8 cellular contexts compared by ENCODE assay signal in the genomic region with DNA sequence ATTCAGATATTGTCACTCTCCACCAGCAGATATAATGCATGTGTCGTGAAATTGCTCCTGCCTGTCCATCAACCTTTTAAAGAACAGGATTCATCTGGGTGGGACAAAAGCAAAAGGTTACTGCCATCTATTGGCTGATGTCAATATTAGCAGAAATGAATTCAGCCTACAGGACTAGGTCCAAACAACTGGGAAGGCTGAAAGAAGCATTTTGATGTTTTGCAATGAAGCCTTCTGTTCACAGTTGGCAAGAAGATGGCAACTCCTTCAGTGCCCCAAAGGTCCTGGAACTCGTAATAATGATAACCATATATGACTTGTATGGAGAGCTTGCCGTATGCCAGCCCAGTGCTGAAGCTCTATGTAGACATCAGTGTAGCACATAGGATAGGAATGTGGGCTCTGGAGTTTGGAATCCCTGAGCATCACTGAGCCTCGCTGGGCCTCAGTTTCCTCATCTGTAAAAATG. TPM values are rescaled to one million over a fixed set of nuclear protein-coding genes. Genes with fewer than 3 reads are reported as not detected.
DNase-seq lines count a peak whose midpoint lies in the region; ATAC-seq and TF ChIP-seq lines count a peak whose summit lies in the region.

No MANE protein-coding gene starts in this region.

- H3K4me1 ChIP-seq in Karpas-422 (ENCODE audit: low read length) (no peaks in the 10 kb centered on the region), ovary (ENCODE audit: insufficient read depth) (no peaks in the 10 kb centered on the region)

- no peak overlapping the region for H3K4me2 ChIP-seq in Karpas-422 (ENCODE audit: low read depth, low read length, poor library complexity, severe bottlenecking)

- H3K27ac ChIP-seq in Karpas-422 (ENCODE audit: low read length) (no peak overlapping the region), ovary (no peak overlapping the region)

- H3K79me2 ChIP-seq in Karpas-422 (ENCODE audit: low read length), result no peaks in the 10 kb centered on the region

- DNase-seq in COLO829 (ENCODE audit: low spot score), result peak; percentile 84
- DNase-seq in Karpas-422, result peak; percentile 62
- DNase-seq in fibroblast of peridontal ligament (ENCODE audit: extremely low read depth), result peak; percentile 82
- DNase-seq in ovary, result no peak
- no peak for DNase-seq in stimulated activated CD4-positive, alpha-beta T cell treated with anti-CD3 and anti-CD28 coated beads, Interleukin-4, amount 100 ng/mL, for 24 hours
- DNase-seq in stimulated activated CD4-positive, alpha-beta T cell treated with anti-CD3 and anti-CD28 coated beads, Interleukin-4, amount 100 ng/mL, for 4 hours, result no peak

- peak; percentile 40 for ATAC-seq in GM19351 (IDR thresholded peaks at IDR 0.05; ENCODE audit: unreplicated experiment)
- ATAC-seq in SK-N-SH treated with all-trans-retinoic acid at 6 μM for 48 hours, result peak; percentile 92

- H3K9me3 ChIP-seq in Karpas-422 (ENCODE audit: low read length) (no peaks in the 10 kb centered on the region), ovary (no peaks in the 10 kb centered on the region)

- TF ChIP-seq CTCF in ovary (IDR thresholded peaks at IDR 0.05), result peak in 2 of 3 donors; percentile 21 to 37

- H3K36me3 ChIP-seq in Karpas-422 (ENCODE audit: insufficient read depth, low read length) (no peaks in the 10 kb centered on the region), ovary (no peaks in the 10 kb centered on the region)

- intact Hi-C loops in ovary (cut with DNase I), result no loop called here

- no peaks in the 10 kb centered on the region for H3K9me2 ChIP-seq in Karpas-422 (replicated peaks; ENCODE audit: insufficient read depth, low read length)

- H3K27me3 ChIP-seq in Karpas-422 (ENCODE audit: low read length) (no peaks in the 10 kb centered on the region), ovary (no peaks in the 10 kb centered on the region)

- H2AFZ ChIP-seq in Karpas-422 (ENCODE audit: low read length), result no peak overlapping the region

- H3K4me3 ChIP-seq in Karpas-422 (ENCODE audit: low read length) (no peak overlapping the region), ovary (no peak overlapping the region)

- TF ChIP-seq EP300 in ovary (IDR thresholded peaks at IDR 0.05), result no peak

- H4K20me1 ChIP-seq in Karpas-422 (ENCODE audit: insufficient read depth, low read depth, low read length), result no peaks in the 10 kb centered on the region

- WGBS in ovary, 3 donors, result 20 to 28% (median 27%) methylated on average over 4 of the region's 4 CpGs

- H3K9ac ChIP-seq in Karpas-422 (ENCODE audit: low read length), result no peak overlapping the region

- TF ChIP-seq POLR2A in ovary (IDR thresholded peaks at IDR 0.05), result no peak

TF ChIP-seq in SK-N-SH treated with all-trans-retinoic acid at 6 μM for 48 hours, 23 proteins besides CTCF, POLR2A, EP300 and RAD21:
- TF ChIP-seq ISL1 (CRISPR knock-in tag; IDR thresholded peaks at IDR 0.05), result no peak
- TF ChIP-seq ESRRG (CRISPR knock-in tag; IDR thresholded peaks at IDR 0.05), result no peak
- TF ChIP-seq BACH2 (CRISPR knock-in tag; IDR thresholded peaks at IDR 0.05; ENCODE audit: borderline replicate concordance), result no peak
- TF ChIP-seq TCF4 (CRISPR knock-in tag; IDR thresholded peaks at IDR 0.05; ENCODE audit: borderline replicate concordance), result no peak
- no peak for TF ChIP-seq CSDC2 (CRISPR knock-in tag; IDR thresholded peaks at IDR 0.05)
- no peak for TF ChIP-seq PPARA (CRISPR knock-in tag; IDR thresholded peaks at IDR 0.05; ENCODE audit: borderline replicate concordance)
- TF ChIP-seq, protein P1, sequence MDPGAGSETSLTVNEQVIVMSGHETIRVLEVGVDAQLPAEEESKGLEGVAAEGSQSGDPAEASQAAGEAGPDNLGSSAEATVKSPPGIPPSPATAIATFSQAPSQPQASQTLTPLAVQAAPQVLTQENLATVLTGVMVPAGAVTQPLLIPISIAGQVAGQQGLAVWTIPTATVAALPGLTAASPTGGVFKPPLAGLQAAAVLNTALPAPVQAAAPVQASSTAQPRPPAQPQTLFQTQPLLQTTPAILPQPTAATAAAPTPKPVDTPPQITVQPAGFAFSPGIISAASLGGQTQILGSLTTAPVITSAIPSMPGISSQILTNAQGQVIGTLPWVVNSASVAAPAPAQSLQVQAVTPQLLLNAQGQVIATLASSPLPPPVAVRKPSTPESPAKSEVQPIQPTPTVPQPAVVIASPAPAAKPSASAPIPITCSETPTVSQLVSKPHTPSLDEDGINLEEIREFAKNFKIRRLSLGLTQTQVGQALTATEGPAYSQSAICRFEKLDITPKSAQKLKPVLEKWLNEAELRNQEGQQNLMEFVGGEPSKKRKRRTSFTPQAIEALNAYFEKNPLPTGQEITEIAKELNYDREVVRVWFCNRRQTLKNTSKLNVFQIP (CRISPR knock-in tag; IDR thresholded peaks at IDR 0.05; ENCODE audit: borderline replicate concordance, low read depth), result no peak
TF ChIP-seq in SK-N-SH treated with all-trans-retinoic acid at 6 μM for 48 hours: peak in this region for 0.

RNA-seq across cellular contexts. Expression of gene BCAS1, which starts 7.5 kb away (rescaled TPM):
- total RNA-seq in Karpas-422 (2014; rRNA removed; shearing (Covaris generic); ENCODE audit: low replicate concordance), result 0.11 and 0.14 TPM in 2 replicates
- under 1 TPM in 5 of 7 donors, not detected in 2; 0.13 to 0.92 (median 0.51) TPM for total RNA-seq in ovary
- polyA plus RNA-seq in ovary, result under 1 TPM; 0.15 to 0.57 TPM

Comparison
In these comparisons a context has a peak if more than half of its experiments do, and no peak if none do; other contexts are left out.
1. DNase-seq: peak in COLO829 (single experiment), Karpas-422 (single experiment) and fibroblast of peridontal ligament (single experiment); none in ovary (0 of 5), stimulated activated CD4-positive, alpha-beta T cell treated with anti-CD3 and anti-CD28 coated beads, Interleukin-4, amount 100 ng/mL, for 24 hours (single experiment) and stimulated activated CD4-positive, alpha-beta T cell treated with anti-CD3 and anti-CD28 coated beads, Interleukin-4, amount 100 ng/mL, for 4 hours (0 of 2).